Comparison of ENCODE assay signal across 28 cellular contexts in the genomic region with DNA sequence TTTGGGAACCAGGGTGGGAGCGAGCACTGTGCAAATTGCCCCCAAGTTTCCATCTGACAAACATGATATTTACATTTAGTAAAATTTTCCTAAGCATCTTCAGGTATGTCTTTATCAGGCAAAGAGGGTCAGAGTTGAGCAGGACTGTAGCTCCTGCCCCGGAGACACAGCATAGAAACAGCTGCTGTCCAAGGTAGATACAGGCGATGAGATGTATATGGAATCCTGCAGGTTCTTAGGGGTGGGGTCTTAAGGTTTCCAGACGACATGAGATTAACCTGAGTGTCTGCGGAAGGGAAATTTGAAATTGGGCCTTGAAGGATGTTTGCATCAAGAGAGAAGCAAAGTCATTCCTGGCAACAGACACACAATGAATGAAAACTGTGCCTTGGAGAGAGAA.
"Had no signal": no experiment of that assay in that cellular context is flagged by ENCODE, and none has a peak within 500 bp of the region (broad histone marks: within the 10 kb centered on the region; RNA-seq: fewer than 3 reads in every experiment).

No MANE protein-coding gene starts in this region.

- DNase-seq: activated CD4-positive, alpha-beta memory T cell treated with anti-CD3 and anti-CD28 coated beads for 36 hours; activated CD4-positive, alpha-beta T cell treated with anti-CD3 and anti-CD28 coated beads for 36 hours; activated CD4-positive, alpha-beta T cell treated with anti-CD3 and anti-CD28 coated beads, Interleukin-2, amount 10 ng/mL, durations not matched to agents 24 days and 14 days; activated CD4-positive, CD25-positive, alpha-beta regulatory T cell; activated CD4-positive, CD25-positive, alpha-beta regulatory T cell treated with anti-CD3 and anti-CD28 coated beads, Interleukin-2, amount 50 U/mL, for 72 hours; activated CD8-positive, alpha-beta memory T cell treated with anti-CD3 and anti-CD28 coated beads, Interleukin-2, amount 10 ng/mL, durations not matched to agents 7 days and 5 days; activated CD8-positive, alpha-beta memory T cell treated with anti-CD3 and anti-CD28 coated beads, Interleukin-2, amount 50 U/mL, for 4 hours; activated CD8-positive, alpha-beta T cell treated with anti-CD3 and anti-CD28 coated beads, Interleukin-2, amount 10 ng/mL, durations not matched to agents 7 days and 5 days; activated effector memory CD4-positive, alpha-beta T cell treated with anti-CD3 and anti-CD28 coated beads, Interleukin-2, amount 50 U/mL, for 16 hours; activated naive CD4-positive, alpha-beta T cell treated with anti-CD3 and anti-CD28 coated beads for 36 hours; activated naive CD8-positive, alpha-beta T cell treated with anti-CD3 and anti-CD28 coated beads for 36 hours; activated naive CD8-positive, alpha-beta T cell treated with anti-CD3 and anti-CD28 coated beads, Interleukin-2, amount 50 U/mL, for 24 hours; activated T-cell treated with anti-CD3 and anti-CD28 coated beads, Interleukin-2, amount 50 U/mL, for 1 hour; activated T-cell treated with anti-CD3 and anti-CD28 coated beads, Interleukin-2, amount 50 U/mL, for 48 hours; adrenal gland; amygdala; aorta; body of pancreas; caudate nucleus; cortex of kidney; effector CD8-positive, alpha-beta T cell; foreskin fibroblast; head of caudate nucleus; T-helper 2 cell had no signal

- H3K36me3 ChIP-seq: adrenal gland had no signal

- H3K9me3 Mint-ChIP-seq: activated CD4-positive, alpha-beta memory T cell treated with anti-CD3 and anti-CD28 coated beads for 36 hours; activated CD4-positive, alpha-beta T cell treated with anti-CD3 and anti-CD28 coated beads, Interleukin-2, amount 10 ng/mL, durations not matched to agents 24 days and 14 days; activated naive CD4-positive, alpha-beta T cell treated with anti-CD3 and anti-CD28 coated beads, Interleukin-2, amount 50 U/mL, for 24 hours; activated naive CD8-positive, alpha-beta T cell treated with anti-CD3 and anti-CD28 coated beads, Interleukin-2, amount 50 U/mL, for 24 hours; activated T-helper 1 cell treated with anti-CD3 and anti-CD28 coated beads, Interleukin-12 subunit alpha, Interleukin-12 subunit beta, Interleukin-2, Interleukin-4 antibody, amounts not matched to agents 30 ng/mL and 10 ng/mL and 1 ng/mL, durations not matched to agents 14 hours and 24 hours and 36 hours; activated T-helper 2 cell treated with anti-CD3 and anti-CD28 coated beads, Interferon-gamma antibody, Interleukin-2, Interleukin-4, amounts not matched to agents 10 μg/mL and 5 μg/mL and 100 μg/mL, durations not matched to agents 14 hours and 24 hours and 36 hours had no signal

- ATAC-seq: activated CD4-positive, alpha-beta T cell treated with anti-CD3 and anti-CD28 coated beads for 36 hours; activated CD8-positive, alpha-beta memory T cell treated with anti-CD3 and anti-CD28 coated beads, Interleukin-2, amount 10 ng/mL, durations not matched to agents 7 days and 5 days; activated CD8-positive, alpha-beta T cell treated with anti-CD3 and anti-CD28 coated beads, Interleukin-2, amount 10 ng/mL, durations not matched to agents 7 days and 5 days; activated naive CD8-positive, alpha-beta T cell treated with anti-CD3 and anti-CD28 coated beads, Interleukin-2, amount 50 U/mL, for 24 hours; body of pancreas; esophagus mucosa had no signal

- H3K4me3 ChIP-seq: adrenal gland, body of pancreas had no signal

- H3K9me3 ChIP-seq: adrenal gland, body of pancreas had no signal

- H3K4me1 ChIP-seq: adrenal gland, body of pancreas had no signal

- H3K27me3 Mint-ChIP-seq: activated CD4-positive, alpha-beta T cell treated with anti-CD3 and anti-CD28 coated beads for 36 hours; activated CD4-positive, alpha-beta T cell treated with anti-CD3 and anti-CD28 coated beads, Interleukin-2, amount 10 ng/mL, durations not matched to agents 24 days and 14 days; activated CD8-positive, alpha-beta memory T cell treated with anti-CD3 and anti-CD28 coated beads, Interleukin-2, amount 10 ng/mL, durations not matched to agents 7 days and 5 days; activated naive CD4-positive, alpha-beta T cell treated with anti-CD3 and anti-CD28 coated beads, Interleukin-2, amount 50 U/mL, for 24 hours; activated naive CD8-positive, alpha-beta T cell treated with anti-CD3 and anti-CD28 coated beads for 36 hours; activated naive CD8-positive, alpha-beta T cell treated with anti-CD3 and anti-CD28 coated beads, Interleukin-2, amount 50 U/mL, for 24 hours had no signal

- H3K4me3 Mint-ChIP-seq: activated CD4-positive, alpha-beta memory T cell treated with anti-CD3 and anti-CD28 coated beads for 36 hours; activated CD4-positive, alpha-beta T cell treated with anti-CD3 and anti-CD28 coated beads for 36 hours; activated CD4-positive, alpha-beta T cell treated with anti-CD3 and anti-CD28 coated beads, Interleukin-2, amount 10 ng/mL, durations not matched to agents 24 days and 14 days; activated CD8-positive, alpha-beta memory T cell treated with anti-CD3 and anti-CD28 coated beads, Interleukin-2, amount 10 ng/mL, durations not matched to agents 7 days and 5 days; activated CD8-positive, alpha-beta T cell treated with anti-CD3 and anti-CD28 coated beads, Interleukin-2, amount 10 ng/mL, durations not matched to agents 7 days and 5 days; activated naive CD4-positive, alpha-beta T cell treated with anti-CD3 and anti-CD28 coated beads for 36 hours; activated naive CD4-positive, alpha-beta T cell treated with anti-CD3 and anti-CD28 coated beads, Interleukin-2, amount 50 U/mL, for 24 hours; activated naive CD8-positive, alpha-beta T cell treated with anti-CD3 and anti-CD28 coated beads for 36 hours; activated naive CD8-positive, alpha-beta T cell treated with anti-CD3 and anti-CD28 coated beads, Interleukin-2, amount 50 U/mL, for 24 hours; activated T-helper 1 cell treated with anti-CD3 and anti-CD28 coated beads, Interleukin-12 subunit alpha, Interleukin-12 subunit beta, Interleukin-2, Interleukin-4 antibody, amounts not matched to agents 30 ng/mL and 10 ng/mL and 1 ng/mL, durations not matched to agents 14 hours and 24 hours and 36 hours had no signal

- H3K27ac Mint-ChIP-seq: activated CD4-positive, alpha-beta memory T cell treated with anti-CD3 and anti-CD28 coated beads for 36 hours; activated CD4-positive, alpha-beta T cell treated with anti-CD3 and anti-CD28 coated beads for 36 hours; activated CD4-positive, alpha-beta T cell treated with anti-CD3 and anti-CD28 coated beads, Interleukin-2, amount 10 ng/mL, durations not matched to agents 24 days and 14 days; activated CD8-positive, alpha-beta memory T cell treated with anti-CD3 and anti-CD28 coated beads, Interleukin-2, amount 10 ng/mL, durations not matched to agents 7 days and 5 days; activated CD8-positive, alpha-beta T cell treated with anti-CD3 and anti-CD28 coated beads, Interleukin-2, amount 10 ng/mL, durations not matched to agents 7 days and 5 days; activated naive CD4-positive, alpha-beta T cell treated with anti-CD3 and anti-CD28 coated beads for 36 hours; activated naive CD4-positive, alpha-beta T cell treated with anti-CD3 and anti-CD28 coated beads, Interleukin-2, amount 50 U/mL, for 24 hours; activated naive CD8-positive, alpha-beta T cell treated with anti-CD3 and anti-CD28 coated beads for 36 hours; activated naive CD8-positive, alpha-beta T cell treated with anti-CD3 and anti-CD28 coated beads, Interleukin-2, amount 50 U/mL, for 24 hours; activated T-helper 1 cell treated with anti-CD3 and anti-CD28 coated beads, Interleukin-12 subunit alpha, Interleukin-12 subunit beta, Interleukin-2, Interleukin-4 antibody, amounts not matched to agents 30 ng/mL and 10 ng/mL and 1 ng/mL, durations not matched to agents 14 hours and 24 hours and 36 hours; activated T-helper 2 cell treated with anti-CD3 and anti-CD28 coated beads, Interferon-gamma antibody, Interleukin-2, Interleukin-4, amounts not matched to agents 10 μg/mL and 5 μg/mL and 100 μg/mL, durations not matched to agents 14 hours and 24 hours and 36 hours had no signal

- H3K36me3 Mint-ChIP-seq: activated CD4-positive, alpha-beta memory T cell treated with anti-CD3 and anti-CD28 coated beads for 36 hours; activated CD8-positive, alpha-beta memory T cell treated with anti-CD3 and anti-CD28 coated beads, Interleukin-2, amount 10 ng/mL, durations not matched to agents 7 days and 5 days; activated naive CD4-positive, alpha-beta T cell treated with anti-CD3 and anti-CD28 coated beads, Interleukin-2, amount 50 U/mL, for 24 hours; activated naive CD8-positive, alpha-beta T cell treated with anti-CD3 and anti-CD28 coated beads for 36 hours had no signal

- H3K4me1 Mint-ChIP-seq: activated CD4-positive, alpha-beta T cell treated with anti-CD3 and anti-CD28 coated beads for 36 hours; activated CD4-positive, alpha-beta T cell treated with anti-CD3 and anti-CD28 coated beads, Interleukin-2, amount 10 ng/mL, durations not matched to agents 24 days and 14 days; activated CD8-positive, alpha-beta memory T cell treated with anti-CD3 and anti-CD28 coated beads, Interleukin-2, amount 10 ng/mL, durations not matched to agents 7 days and 5 days; activated naive CD4-positive, alpha-beta T cell treated with anti-CD3 and anti-CD28 coated beads, Interleukin-2, amount 50 U/mL, for 24 hours; activated naive CD8-positive, alpha-beta T cell treated with anti-CD3 and anti-CD28 coated beads for 36 hours; activated naive CD8-positive, alpha-beta T cell treated with anti-CD3 and anti-CD28 coated beads, Interleukin-2, amount 50 U/mL, for 24 hours had no signal

- H3K27ac ChIP-seq: adrenal gland, body of pancreas had no signal

- H3K27me3 ChIP-seq: adrenal gland, body of pancreas had no signal
